Comparison of ENCODE assay signal across 9 cellular contexts in genomic region chr5:95664204-95664786, GRCh38. TPM values are rescaled to one million over a fixed set of nuclear protein-coding genes. Genes with fewer than 3 reads are reported as not detected.
A peak's percentile ranks its signal among the peaks of the same experiment; 100 is the strongest.
DNase-seq lines count a peak whose midpoint lies in the region; ATAC-seq, FAIRE-seq and TF ChIP-seq lines count a peak whose summit lies in the region.
"Had no signal": no experiment of that assay in that cellular context is flagged by ENCODE, and none has a peak within 500 bp of the region (broad histone marks: within the 10 kb centered on the region; RNA-seq: fewer than 3 reads in every experiment).

No MANE protein-coding gene starts in this region.

- H3K4me1 ChIP-seq in pancreas, result peaks cover 0 to 10% (median 8%) of the 10 kb centered on the region in 3 donors
- H3K4me1 ChIP-seq: BLaER1 had no signal

- H3K4me3 ChIP-seq in pancreas, result no peak overlapping the region
- H3K4me3 ChIP-seq: BLaER1 had no signal

- no peaks in the 10 kb centered on the region for H3K9me3 ChIP-seq in pancreas
- H3K9me3 ChIP-seq: BLaER1 had no signal

- no peaks in the 10 kb centered on the region for H3K27me3 ChIP-seq in pancreas
- H3K27me3 ChIP-seq: BLaER1 had no signal

- FAIRE-seq in TTC549 (lab: Jason Lieb, UNC) (peak; percentile 83), pancreas (lab: Jason Lieb, UNC) (peak; percentile 97)

- intact Hi-C loops in pancreas (cut with DNase I), result loop anchor here in 1 of 3 donors (5.0 to 10.0 kb wide), 2 partner anchors 71 to 183 kb away; partner anchors contain the start of gene RHOBTB3

- DNase-seq in DMS 273 (lab: John Stamatoyannopoulos, UW; ENCODE audit: unreplicated experiment) (peak; percentile 56), DMS 273 treated with DMSO at 0.1 percent for 48 hours (lab: John Stamatoyannopoulos, UW) (no peak), HT1080 (ENCODE audit: low read depth) (peak; percentile 32), pancreas (peak in 1 of 6 donors; percentile 38)

- H3K36me3 ChIP-seq in pancreas, result no peaks in the 10 kb centered on the region
- H3K36me3 ChIP-seq: BLaER1 had no signal

- ATAC-seq in esophagus mucosa (peak; percentile 56), pancreas (peak; percentile 50 to 80 (median 73)), GM21529 (IDR thresholded peaks at IDR 0.05; ENCODE audit: unreplicated experiment) (no peak), GM18907 (IDR thresholded peaks at IDR 0.05; ENCODE audit: unreplicated experiment) (no peak)

- TF ChIP-seq CTCF in pancreas (IDR thresholded peaks at IDR 0.05), result peak; percentile 37 to 66 (median 51)

- peak overlapping the region in 1 of 4 donors; percentile 12 for H3K27ac ChIP-seq in pancreas
- H3K27ac ChIP-seq: BLaER1 had no signal

- 1 to 3% methylated on average over 3 of the region's 3 CpGs for WGBS in pancreas, 2 donors

RNA-seq across cellular contexts. Expression of gene RFESD, which starts 17.7 kb away (rescaled TPM):
- 2.5 and 4.0 TPM in 2 replicates for total RNA-seq in HT1080 (2014; rRNA removed; shearing (Covaris generic))
- polyA plus RNA-seq in HT1080 (2015; cell fraction: cytosol; rRNA removed), result 4.3 and 6.0 TPM in 2 replicates
- polyA plus RNA-seq in HT1080 (2015; cell fraction: nucleus; rRNA removed), result 5.5 and 5.8 TPM in 2 replicates
- total RNA-seq in esophagus mucosa, result 1.5 TPM
- 1 to 10 TPM; 1.3 to 2.7 (median 1.7) TPM for total RNA-seq in pancreas
- 1 to 10 TPM; 1.1 to 2.8 TPM for polyA plus RNA-seq in pancreas

RNA-seq across cellular contexts. Expression of gene SPATA9, which starts 18.5 kb away (rescaled TPM):
- total RNA-seq in HT1080 (2014; rRNA removed; shearing (Covaris generic)), result not detected in 2 replicates
- 0.48 TPM in 1 of 2 replicates, not detected in the other for polyA plus RNA-seq in HT1080 (2015; cell fraction: cytosol; rRNA removed)
- 0.22 TPM in 1 of 2 replicates, not detected in the other for polyA plus RNA-seq in HT1080 (2015; cell fraction: nucleus; rRNA removed)
- total RNA-seq in esophagus mucosa, result not detected
- under 1 TPM; 0.12 to 0.67 (median 0.48) TPM for total RNA-seq in pancreas
- 1 to 10 TPM in 1 of 2 donors, under 1 TPM in 1; 0.19 to 1.3 TPM for polyA plus RNA-seq in pancreas

RNA-seq across cellular contexts. Expression of gene GPR150, which starts 44.4 kb away (rescaled TPM):
- total RNA-seq in HT1080 (2014; rRNA removed; shearing (Covaris generic)), result not detected in 2 replicates
- polyA plus RNA-seq in HT1080 (2015; cell fraction: cytosol; rRNA removed), result not detected in 2 replicates
- polyA plus RNA-seq in HT1080 (2015; cell fraction: nucleus; rRNA removed), result not detected in 2 replicates
- not detected for total RNA-seq in esophagus mucosa
- 1 to 10 TPM in 4 of 6 donors, under 1 TPM in 2; 0.61 to 5.7 (median 2.4) TPM for total RNA-seq in pancreas
- polyA plus RNA-seq in pancreas, result 1 to 10 TPM; 1.4 to 2.1 TPM

Comparison
In these comparisons a context has a peak if more than half of its experiments do, and no peak if none do; other contexts are left out.
1. ATAC-seq: peak in esophagus mucosa (single experiment) and pancreas (4 of 4); none in GM21529 (single experiment) and GM18907 (single experiment).